ENCODE assay signal across 3 cellular contexts in the genomic region with DNA sequence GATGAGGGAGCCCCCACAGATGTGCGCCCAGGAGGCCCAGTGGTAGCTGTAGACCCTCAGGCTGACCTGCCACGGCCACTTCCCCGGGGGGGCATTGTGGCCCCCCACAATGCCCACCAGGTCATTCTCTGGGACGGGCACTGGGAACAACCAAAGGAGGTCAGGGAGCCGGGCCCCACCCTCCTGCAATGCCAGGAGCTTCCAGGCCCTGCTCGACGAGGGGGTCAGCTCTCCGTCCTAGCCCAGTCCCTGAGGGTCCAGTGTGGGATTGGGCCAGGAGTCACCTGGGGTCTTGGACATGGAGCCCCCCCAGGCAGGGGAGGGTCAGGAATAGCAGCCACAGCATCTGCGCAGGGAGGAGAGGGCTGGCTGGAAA.
TF ChIP-seq lines count a peak whose summit lies in the region.

No MANE protein-coding gene starts in this region.

TF ChIP-seq in HEK293, 187 proteins besides CTCF, POLR2A, EP300 and RAD21:
- TF ChIP-seq ZNF341 (tag by site-specific recombination; IDR thresholded peaks at IDR 0.05; ENCODE audit: low read depth), result peak; percentile 37
- TF ChIP-seq GLIS2 (tag by site-specific recombination; IDR thresholded peaks at IDR 0.05), result peak; percentile 45
- no peak for TF ChIP-seq ZNF416 (tag by site-specific recombination; IDR thresholded peaks at IDR 0.05)
- TF ChIP-seq ZNF514 (tag by site-specific recombination; IDR thresholded peaks at IDR 0.05), result no peak

TF ChIP-seq in Ishikawa, 13 proteins besides CTCF, POLR2A, EP300 and RAD21:
- TF ChIP-seq ZBTB7A (IDR thresholded peaks at IDR 0.05; ENCODE audit: low read depth), result 0 out of 2 replicates have a peak, but pooled peaks have one; percentile 14
- no peak for TF ChIP-seq CREB1 (IDR thresholded peaks at IDR 0.05; ENCODE audit: low read depth)
- TF ChIP-seq TEAD4 (IDR thresholded peaks at IDR 0.05), result no peak

TF ChIP-seq in H1, 55 proteins besides CTCF, POLR2A, EP300 and RAD21:
- TF ChIP-seq ASH2L (IDR thresholded peaks at IDR 0.05; ENCODE audit: low read length), result no peak
- TF ChIP-seq HDAC6 (IDR thresholded peaks at IDR 0.05; ENCODE audit: low read depth, low read length), result no peak
- TF ChIP-seq TAF7 (optimal IDR thresholded peaks at IDR 0.05; ENCODE audit: borderline replicate concordance, low read depth, low read length), result no peak
- TF ChIP-seq GTF2F1 (IDR thresholded peaks at IDR 0.05; ENCODE audit: borderline replicate concordance, low read depth, low read length), result no peak
- no peak for TF ChIP-seq JUN (IDR thresholded peaks at IDR 0.05; ENCODE audit: low read depth, low read length)
- no peak for TF ChIP-seq ZNF274 (IDR thresholded peaks at IDR 0.05; ENCODE audit: borderline replicate concordance, extremely low read depth, low read length)
